8 cellular contexts compared by ENCODE assay signal in genomic region chr4:122827899-122828601, GRCh38. TPM values are rescaled to one million over a fixed set of nuclear protein-coding genes. Genes with fewer than 3 reads are reported as not detected.
A peak's percentile ranks its signal among the peaks of the same experiment; 100 is the strongest.
DNase-seq lines count a peak whose midpoint lies in the region; ATAC-seq, FAIRE-seq and TF ChIP-seq lines count a peak whose summit lies in the region.

No MANE protein-coding gene starts in this region.

- ATAC-seq in HG03196 (IDR thresholded peaks at IDR 0.05; ENCODE audit: unreplicated experiment) (peak; percentile 90), RWPE2 (ENCODE audit: low read depth) (peak; percentile 62)

- H3K4me3 Mint-ChIP-seq in brain: peak overlapping the region; percentile 85 to 93 (median 88)

- peaks cover 0 to 2% (median 0%) of the 10 kb centered on the region in 5 experiments for H3K9me3 Mint-ChIP-seq in brain

- H3K27ac Mint-ChIP-seq in brain: peak overlapping the region; percentile 21 to 91 (median 82)

- no peaks in the 10 kb centered on the region for H3K27me3 ChIP-seq in RWPE2 (ENCODE audit: insufficient read depth, poor library complexity, severe bottlenecking)

- intact Hi-C loops in kidney (cut with DNase I): no loop called here

- H3K4me3 ChIP-seq in RWPE2 (ENCODE audit: severe bottlenecking) (peak overlapping the region; percentile 53), kidney (ENCODE audit: low read length in 2 of 2) (peak overlapping the region; percentile 70 to 72)

- H3K27ac ChIP-seq in RWPE2 (ENCODE audit: poor library complexity, severe bottlenecking) (peak overlapping the region; percentile 57), kidney (ENCODE audit: low read depth in 2 of 2, low read length in 2 of 2) (peak overlapping the region in 1 of 2 donors; percentile 39)

- H3K36me3 ChIP-seq in RWPE2 (ENCODE audit: low read depth) (peaks cover 7% of the 10 kb centered on the region; the same call in 1 of the 2 replicates), kidney (ENCODE audit: control insufficient read depth in 1 of 2, insufficient read depth in 2 of 2, low read length in 2 of 2) (no peaks in the 10 kb centered on the region)

- H3K9me3 ChIP-seq in RWPE2 (ENCODE audit: severe bottlenecking) (no peaks in the 10 kb centered on the region), kidney (ENCODE audit: control insufficient read depth in 1 of 2, low read length in 2 of 2) (no peaks in the 10 kb centered on the region)

- peaks cover 52% of the 10 kb centered on the region for H3K4me1 Mint-ChIP-seq in brain

- TF ChIP-seq CTCF in RWPE2 (IDR thresholded peaks at IDR 0.05; ENCODE audit: poor library complexity, severe bottlenecking): no peak
- TF ChIP-seq CTCF in brain (conservative IDR thresholded peaks at IDR 0.05): peak in 1 of 2 experiments; percentile 24
- no peak for TF ChIP-seq CTCF in kidney (IDR thresholded peaks at IDR 0.05; ENCODE audit: borderline replicate concordance, extremely low read depth, insufficient read depth)

- no peak for FAIRE-seq in kidney (lab: Jason Lieb, UNC)

- H3K27me3 Mint-ChIP-seq in brain: peaks cover 11% of the 10 kb centered on the region

- H3K36me3 Mint-ChIP-seq in brain: peaks cover 9% of the 10 kb centered on the region

- peak overlapping the region in 1 of 2 donors; percentile 62 for H3K9ac ChIP-seq in kidney (ENCODE audit: low read length in 2 of 2)

- DNase-seq in COLO668 (lab: John Stamatoyannopoulos, UW; ENCODE audit: unreplicated experiment) (peak; percentile 30), GM19240 (ENCODE audit: insufficient read length, low spot score) (peak; percentile 72), RWPE2 (ENCODE audit: low spot score) (no peak), kidney (no peak), GOT3 (lab: John Stamatoyannopoulos, UW) (no peak)
- DNase-seq in stimulated activated CD4-positive, alpha-beta T cell treated with anti-CD3 and anti-CD28 coated beads, Interleukin-4, amount 100 ng/mL, for 1 hour: peak; percentile 34

- H3K4me1 ChIP-seq in RWPE2 (ENCODE audit: insufficient read depth, poor library complexity, severe bottlenecking) (peaks cover 16% of the 10 kb centered on the region), kidney (ENCODE audit: control insufficient read depth in 1 of 2, insufficient read depth in 1 of 2, low read depth in 1 of 2, low read length in 2 of 2) (peaks cover 0 to 2% of the 10 kb centered on the region in 2 donors)

RNA-seq across cellular contexts. Expression of gene FGF2, which starts 1.4 kb away (rescaled TPM):
- polyA plus RNA-seq in brain (ENCODE audit: insufficient read depth, low read depth, low replicate concordance): 1.8 TPM
- total RNA-seq in kidney: 16.9 TPM
- 2.3 TPM for polyA plus RNA-seq in kidney (ENCODE audit: insufficient read depth, low read depth, low replicate concordance)

Comparison
In these comparisons a context has a peak if more than half of its experiments do, and no peak if none do; other contexts are left out.
1. DNase-seq: peak in COLO668 (single experiment), GM19240 (single experiment) and stimulated activated CD4-positive, alpha-beta T cell treated with anti-CD3 and anti-CD28 coated beads, Interleukin-4, amount 100 ng/mL, for 1 hour (single experiment); none in RWPE2 (single experiment), kidney (single experiment) and GOT3 (single experiment).